8 cellular contexts compared by ENCODE assay signal in the genomic region with DNA sequence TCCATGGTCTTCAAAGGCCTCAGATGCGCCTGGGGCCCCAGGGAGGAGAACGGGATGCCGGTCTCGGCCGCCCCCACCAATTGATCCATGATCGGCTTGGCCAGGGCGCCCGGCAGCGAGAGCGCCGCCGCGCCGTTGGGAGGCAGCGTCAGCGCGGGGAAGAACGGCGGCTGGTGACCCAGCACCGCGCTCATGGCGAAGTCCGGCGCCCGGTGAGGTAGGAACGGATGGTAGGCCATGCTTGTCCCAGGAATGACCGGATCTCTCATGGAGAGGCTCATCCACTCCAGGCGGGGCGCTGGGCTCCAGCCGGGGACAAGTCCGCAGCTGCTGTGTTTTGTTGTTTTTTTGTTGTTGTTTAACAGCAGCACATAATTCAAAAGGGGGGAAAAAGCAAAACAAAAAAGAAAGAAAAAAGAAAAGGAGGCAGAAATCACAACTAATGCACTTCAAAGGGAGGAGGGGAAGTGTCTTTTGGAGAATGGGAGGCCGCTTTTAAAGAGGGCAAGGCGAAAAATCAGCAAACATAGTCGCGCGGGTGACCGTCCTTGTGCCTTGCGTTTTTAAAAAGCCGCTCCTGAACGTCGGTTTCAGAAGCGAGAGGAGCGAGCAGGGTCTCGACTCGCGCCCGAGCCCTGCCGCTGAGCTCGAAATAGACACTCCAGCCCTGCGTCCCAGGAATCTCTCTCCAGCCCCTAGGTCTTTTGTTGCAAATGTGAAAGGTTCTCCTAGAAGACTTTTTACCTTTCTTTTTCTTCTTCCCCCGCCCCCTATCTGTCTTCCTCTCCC. TPM values are rescaled to one million over a fixed set of nuclear protein-coding genes. Genes with fewer than 3 reads are reported as not detected.
DNase-seq lines count a peak whose midpoint lies in the region; ATAC-seq, FAIRE-seq and TF ChIP-seq lines count a peak whose summit lies in the region.

No MANE protein-coding gene starts in this region.

- TF ChIP-seq CTCF in ascending aorta (IDR thresholded peaks at IDR 0.05) (no peak), kidney (IDR thresholded peaks at IDR 0.05; ENCODE audit: borderline replicate concordance, extremely low read depth, insufficient read depth) (no peak)

- intact Hi-C loops in ascending aorta (cut with DNase I) (loop anchor here (10.0 kb wide), 2 partner anchors 672 to 972 kb away; no protein-coding TSS in a partner anchor), kidney (cut with DNase I) (no loop called here)

- peak overlapping the region; percentile 91 to 94 for H3K4me3 Mint-ChIP-seq in activated T-cell treated with anti-CD3 and anti-CD28 coated beads, Interleukin-2, amount 50 U/mL, for 72 hours

- H3K9me3 ChIP-seq in ascending aorta (no peaks in the 10 kb centered on the region), kidney (ENCODE audit: control insufficient read depth in 1 of 2, low read length in 2 of 2) (no peaks in the 10 kb centered on the region), subcutaneous abdominal adipose tissue (ENCODE audit: control insufficient read depth in 5 of 5, low read length in 5 of 5) (no peaks in the 10 kb centered on the region)

- ATAC-seq in activated T-cell treated with anti-CD3 and anti-CD28 coated beads, Interleukin-2, amount 50 U/mL, for 72 hours (replicated peaks in 1 of 2) = no peak
- no peak for ATAC-seq in GM18870 (IDR thresholded peaks at IDR 0.05; ENCODE audit: unreplicated experiment)

- H3K4me1 ChIP-seq in ascending aorta (peaks cover 7 to 9% of the 10 kb centered on the region in 2 donors), kidney (ENCODE audit: control insufficient read depth in 1 of 2, insufficient read depth in 1 of 2, low read depth in 1 of 2, low read length in 2 of 2) (peaks cover 0 to 5% of the 10 kb centered on the region in 2 donors), subcutaneous abdominal adipose tissue (ENCODE audit: control insufficient read depth in 5 of 5, insufficient read depth in 5 of 5, low read length in 5 of 5) (peaks cover 0 to 64% (median 37%) of the 10 kb centered on the region in 5 donors)

- peak overlapping the region; percentile 75 to 79 for H3K4me3 ChIP-seq in ascending aorta
- H3K4me3 ChIP-seq in kidney (ENCODE audit: low read length in 2 of 2) = peak overlapping the region; percentile 62 to 78
- peak overlapping the region; percentile 85 to 93 (median 91) for H3K4me3 ChIP-seq in subcutaneous abdominal adipose tissue (ENCODE audit: low read depth in 1 of 5, low read length in 5 of 5)

- peak overlapping the region; percentile 80 to 91 for H3K27ac ChIP-seq in ascending aorta
- H3K27ac ChIP-seq in kidney (ENCODE audit: low read depth in 2 of 2, low read length in 2 of 2) = peak overlapping the region; percentile 68 to 85
- H3K27ac ChIP-seq in subcutaneous abdominal adipose tissue (ENCODE audit: low read depth, low read length) = peak overlapping the region; percentile 95

- H3K27me3 ChIP-seq in ascending aorta = peaks cover 6% of the 10 kb centered on the region
- peaks cover 0 to 11% (median 3%) of the 10 kb centered on the region in 5 donors for H3K27me3 ChIP-seq in subcutaneous abdominal adipose tissue (ENCODE audit: control insufficient read depth in 5 of 5, insufficient read depth in 4 of 5, low read length in 5 of 5)

- H3K9me3 Mint-ChIP-seq in activated T-cell treated with anti-CD3 and anti-CD28 coated beads, Interleukin-2, amount 50 U/mL, for 72 hours = peaks cover 2% of the 10 kb centered on the region in 2 donors

- no peak for FAIRE-seq in kidney (lab: Jason Lieb, UNC)

- H3K36me3 ChIP-seq in ascending aorta (no peaks in the 10 kb centered on the region), kidney (ENCODE audit: control insufficient read depth in 1 of 2, insufficient read depth in 2 of 2, low read length in 2 of 2) (no peaks in the 10 kb centered on the region), subcutaneous abdominal adipose tissue (ENCODE audit: control insufficient read depth in 5 of 5, insufficient read depth in 5 of 5, low read length in 5 of 5) (peaks cover 0 to 8% (median 7%) of the 10 kb centered on the region in 5 donors)

- peaks cover 92% of the 10 kb centered on the region for H3K27me3 Mint-ChIP-seq in activated T-cell treated with anti-CD3 and anti-CD28 coated beads, Interleukin-2, amount 50 U/mL, for 72 hours (ENCODE audit: low read depth)

- peak overlapping the region; percentile 43 to 50 for H3K9ac ChIP-seq in kidney (ENCODE audit: low read length in 2 of 2)
- peak overlapping the region; percentile 70 to 95 (median 84) for H3K9ac ChIP-seq in subcutaneous abdominal adipose tissue (ENCODE audit: low read length in 5 of 5)

- DNase-seq in activated T-cell treated with anti-CD3 and anti-CD28 coated beads, Interleukin-2, amount 50 U/mL, for 72 hours = no peak
- DNase-seq in activated T-cell treated with anti-CD3 and anti-CD28 coated beads, Interleukin-2, amount 50 U/mL, for 48 hours = no peak
- DNase-seq in ascending aorta (ENCODE audit: low spot score in 2 of 2) (no peak), kidney (peak; percentile 64), DMS53 treated with DMSO at 0.1 percent for 48 hours (lab: John Stamatoyannopoulos, UW; ENCODE audit: unreplicated experiment) (no peak)
- DNase-seq in activated CD8-positive, alpha-beta memory T cell treated with anti-CD3 and anti-CD28 coated beads for 24 hours = no peak

- H3K27ac Mint-ChIP-seq in activated T-cell treated with anti-CD3 and anti-CD28 coated beads, Interleukin-2, amount 50 U/mL, for 72 hours = peak overlapping the region; percentile 65

- peaks cover 39% of the 10 kb centered on the region for H3K4me1 Mint-ChIP-seq in activated T-cell treated with anti-CD3 and anti-CD28 coated beads, Interleukin-2, amount 50 U/mL, for 72 hours (ENCODE audit: low read depth)

- peaks cover 7 to 18% of the 10 kb centered on the region in 2 donors for H3K36me3 Mint-ChIP-seq in activated T-cell treated with anti-CD3 and anti-CD28 coated beads, Interleukin-2, amount 50 U/mL, for 72 hours (ENCODE audit: insufficient read depth in 2 of 2)

RNA-seq across cellular contexts. Expression of gene TBX3, which starts 0.9 kb away (rescaled TPM):
- total RNA-seq in activated T-cell treated with anti-CD3 and anti-CD28 coated beads, Interleukin-2, amount 50 U/mL, for 72 hours = under 1 TPM in 1 of 2 donors, not detected in 1; 0.07 TPM
- total RNA-seq in ascending aorta = 20.0 TPM
- 18.0 TPM for total RNA-seq in kidney
- polyA plus RNA-seq in kidney (ENCODE audit: insufficient read depth, low read depth, low replicate concordance) = 10.5 TPM

Comparison
In these comparisons a context has a peak if more than half of its experiments do, and no peak if none do; other contexts are left out.
1. RNA of gene TBX3, which starts 0.9 kb away (total RNA-seq): 20.0 TPM in ascending aorta (single experiment) and 18.0 TPM in kidney (single experiment); 0.07 TPM in activated T-cell treated with anti-CD3 and anti-CD28 coated beads, Interleukin-2, amount 50 U/mL, for 72 hours; every median in the first group is over 10 times any median in the second.
2. Peak in every context shown above with its lines, with median percentiles within 50 percentile points of each other: H3K27ac ChIP-seq and H3K4me3 ChIP-seq.